20 cellular contexts compared by ENCODE assay signal in genomic region chr2:113098061-113098460, GRCh38. TPM values are rescaled to one million over a fixed set of nuclear protein-coding genes. Genes with fewer than 3 reads are reported as not detected.
DNase-seq lines count a peak whose midpoint lies in the region; ATAC-seq and TF ChIP-seq lines count a peak whose summit lies in the region.
"Had no signal": no experiment of that assay in that cellular context is flagged by ENCODE, and none has a peak within 500 bp of the region (broad histone marks: within the 10 kb centered on the region; RNA-seq: fewer than 3 reads in every experiment).

No MANE protein-coding gene starts in this region.

- TF ChIP-seq CTCF in KMS-11 (conservative IDR thresholded peaks at IDR 0.05; ENCODE audit: low read depth, low read length) (no peak), type B pancreatic cell (conservative IDR thresholded peaks at IDR 0.05) (no peak)

- intact Hi-C loops in CD4-positive, alpha-beta memory T cell (cut with micrococcal nuclease): no loop called here
- intact Hi-C loops in dendritic cell treated with granulocyte-macrophage colony-stimulating factor and Interleukin-4, amounts not matched to agents 40 ng/mL and 50 ng/mL, for 4 days (cut with micrococcal nuclease): no loop called here
- intact Hi-C loops in aorta (cut with DNase I): no loop called here

- no peaks in the 10 kb centered on the region for H4K20me1 ChIP-seq in KMS-11 (ENCODE audit: insufficient read depth)

- DNase-seq in CD4-positive, alpha-beta memory T cell: peak in 4 of 5 donors; percentile 14 to 45 (median 28)
- DNase-seq in NCI-H446 (lab: John Stamatoyannopoulos, UW) (no peak), aorta (no peak), AG08395 (ENCODE audit: low spot score) (no peak), type B pancreatic cell (ENCODE audit: extremely low spot score, unreplicated experiment) (no peak)
- DNase-seq: activated CD4-positive, alpha-beta T cell treated with anti-CD3 and anti-CD28 coated beads, Interleukin-2, amount 50 U/mL, for 48 hours; C1 segment of cervical spinal cord; effector CD8-positive, alpha-beta T cell; GDM1; GOT3; MV-4-11; right lobe of liver; substantia nigra had no signal

- H3K36me3 Mint-ChIP-seq in CD4-positive, alpha-beta memory T cell: peaks cover 0 to 3% of the 10 kb centered on the region in 2 donors
- peaks cover 18% of the 10 kb centered on the region for H3K36me3 Mint-ChIP-seq in dendritic cell treated with granulocyte-macrophage colony-stimulating factor and Interleukin-4, amounts not matched to agents 40 ng/mL and 50 ng/mL, for 4 days (ENCODE audit: low read depth)
- H3K36me3 Mint-ChIP-seq in type B pancreatic cell: no peaks in the 10 kb centered on the region

- ATAC-seq in GM18907 (IDR thresholded peaks at IDR 0.05; ENCODE audit: unreplicated experiment) (peak; percentile 49), aorta (ENCODE audit: low FRiP score) (no peak)
- ATAC-seq: Panc1 had no signal

- H3K36me3 ChIP-seq in CD4-positive, alpha-beta memory T cell (ENCODE audit: insufficient read depth, low read length): no peaks in the 10 kb centered on the region
- H3K36me3 ChIP-seq in KMS-11 (ENCODE audit: insufficient read depth): no peaks in the 10 kb centered on the region
- H3K36me3 ChIP-seq in aorta (ENCODE audit: control insufficient read depth in 1 of 2, insufficient read depth in 2 of 2, low read length in 1 of 2): no peaks in the 10 kb centered on the region
- H3K36me3 ChIP-seq: right lobe of liver had no signal

- H3K4me2 ChIP-seq in KMS-11: no peak overlapping the region; the same call in 1 of the 2 replicates

- H3K27ac Mint-ChIP-seq in CD4-positive, alpha-beta memory T cell: peak overlapping the region; percentile 37 to 91 (median 54)
- H3K27ac Mint-ChIP-seq in dendritic cell treated with granulocyte-macrophage colony-stimulating factor and Interleukin-4, amounts not matched to agents 40 ng/mL and 50 ng/mL, for 4 days: peak overlapping the region; percentile 87
- no peak overlapping the region for H3K27ac Mint-ChIP-seq in type B pancreatic cell

- H3K9me3 ChIP-seq in CD4-positive, alpha-beta memory T cell (ENCODE audit: control insufficient read depth in 1 of 2, low read length in 2 of 2): no peaks in the 10 kb centered on the region
- H3K9me3 ChIP-seq in aorta (ENCODE audit: control insufficient read depth, low read length): peaks cover 6% of the 10 kb centered on the region
- H3K9me3 ChIP-seq: right lobe of liver had no signal

- H3K4me1 ChIP-seq in CD4-positive, alpha-beta memory T cell (ENCODE audit: insufficient read depth, low read length): peaks cover 12% of the 10 kb centered on the region
- H3K4me1 ChIP-seq in KMS-11 (ENCODE audit: low read depth, poor library complexity, severe bottlenecking) (no peaks in the 10 kb centered on the region), aorta (ENCODE audit: control insufficient read depth in 1 of 2, insufficient read depth in 2 of 2, low read length in 2 of 2) (no peaks in the 10 kb centered on the region)
- H3K4me1 ChIP-seq: right lobe of liver had no signal

- peaks cover 4 to 9% of the 10 kb centered on the region in 2 donors for H3K27me3 Mint-ChIP-seq in CD4-positive, alpha-beta memory T cell
- no peaks in the 10 kb centered on the region for H3K27me3 Mint-ChIP-seq in dendritic cell treated with granulocyte-macrophage colony-stimulating factor and Interleukin-4, amounts not matched to agents 40 ng/mL and 50 ng/mL, for 4 days
- H3K27me3 Mint-ChIP-seq in type B pancreatic cell: peaks cover 11% of the 10 kb centered on the region

- no peak overlapping the region for H3K27ac ChIP-seq in CD4-positive, alpha-beta memory T cell (ENCODE audit: low read depth, low read length)
- no peak overlapping the region for H3K27ac ChIP-seq in KMS-11
- no peak overlapping the region for H3K27ac ChIP-seq in aorta (ENCODE audit: low read depth in 1 of 2, low read length in 2 of 2)
- H3K27ac ChIP-seq: right lobe of liver had no signal

- POLR2A ChIA-PET in CD4-positive, alpha-beta memory T cell (lab: Charles Lee; ENCODE audit: partially characterized antibody): no interaction called here

- H3K4me1 Mint-ChIP-seq in CD4-positive, alpha-beta memory T cell: peaks cover 11 to 13% (median 12%) of the 10 kb centered on the region in 4 donors
- peaks cover 64% of the 10 kb centered on the region for H3K4me1 Mint-ChIP-seq in dendritic cell treated with granulocyte-macrophage colony-stimulating factor and Interleukin-4, amounts not matched to agents 40 ng/mL and 50 ng/mL, for 4 days (ENCODE audit: low read depth)
- no peaks in the 10 kb centered on the region for H3K4me1 Mint-ChIP-seq in type B pancreatic cell (ENCODE audit: unreplicated experiment)

- peak overlapping the region; percentile 54 to 83 (median 77) for H3K4me3 Mint-ChIP-seq in CD4-positive, alpha-beta memory T cell
- peak overlapping the region; percentile 30 for H3K4me3 Mint-ChIP-seq in dendritic cell treated with granulocyte-macrophage colony-stimulating factor and Interleukin-4, amounts not matched to agents 40 ng/mL and 50 ng/mL, for 4 days
- no peak overlapping the region for H3K4me3 Mint-ChIP-seq in type B pancreatic cell

- peak overlapping the region; percentile 10; the same call in 1 of the 2 replicates for H2AFZ ChIP-seq in KMS-11 (ENCODE audit: low read depth)

- H3K9me3 Mint-ChIP-seq in CD4-positive, alpha-beta memory T cell: peaks cover 3 to 15% (median 9%) of the 10 kb centered on the region in 8 donors
- peaks cover 29% of the 10 kb centered on the region for H3K9me3 Mint-ChIP-seq in dendritic cell treated with granulocyte-macrophage colony-stimulating factor and Interleukin-4, amounts not matched to agents 40 ng/mL and 50 ng/mL, for 4 days
- peaks cover 5% of the 10 kb centered on the region for H3K9me3 Mint-ChIP-seq in type B pancreatic cell

- H3K79me2 ChIP-seq in KMS-11 (ENCODE audit: insufficient read depth, low read depth): no peaks in the 10 kb centered on the region

- peak overlapping the region in 1 of 2 donors; percentile 1 for H3K4me3 ChIP-seq in CD4-positive, alpha-beta memory T cell (ENCODE audit: low read length in 2 of 2)
- no peak overlapping the region for H3K4me3 ChIP-seq in KMS-11 (IDR thresholded peaks at IDR 0.05; ENCODE audit: insufficient read depth, low read depth, low read length)
- no peak overlapping the region for H3K4me3 ChIP-seq in aorta (ENCODE audit: low read length in 2 of 2)
- H3K4me3 ChIP-seq: right lobe of liver had no signal

- WGBS in aorta, 2 donors: 89 to 90% methylated on average over 5 of the region's 5 CpGs

- no peaks in the 10 kb centered on the region for H3K27me3 ChIP-seq in CD4-positive, alpha-beta memory T cell (ENCODE audit: insufficient read depth, low read length)
- H3K27me3 ChIP-seq in KMS-11 (ENCODE audit: insufficient read depth, low read depth) (no peaks in the 10 kb centered on the region), aorta (ENCODE audit: control insufficient read depth in 1 of 2, insufficient read depth in 2 of 2, low read length in 1 of 2) (no peaks in the 10 kb centered on the region)
- H3K27me3 ChIP-seq: right lobe of liver had no signal

- CTCF ChIA-PET in CD4-positive, alpha-beta memory T cell (lab: Charles Lee; ENCODE audit: partially characterized antibody): interaction anchor here (1.0 to 1.5 kb wide), 2 partner anchors 16 to 18 kb away, joined by 3 to 5 read pairs; no protein-coding TSS in a partner anchor

- H3K9ac ChIP-seq in KMS-11: no peak overlapping the region

RNA-seq across cellular contexts. Expression of gene IL1RN, which starts 29.3 kb away (rescaled TPM):
- 1 to 10 TPM; 2.4 TPM for total RNA-seq in CD4-positive, alpha-beta memory T cell
- not detected for polyA plus RNA-seq in CD4-positive, alpha-beta memory T cell
- total RNA-seq in aorta: 1 to 10 TPM; 6.0 to 7.1 TPM
- 10 to 100 TPM in 1 of 2 donors, under 1 TPM in 1; 0.74 to 11.6 TPM for polyA plus RNA-seq in aorta
- 11.0 and 20.5 TPM in 2 replicates for total RNA-seq in type B pancreatic cell (ENCODE audit: low replicate concordance)
- total RNA-seq: astrocyte, glomerular endothelial cell had no signal

RNA-seq across cellular contexts. Expression of gene IL1F10, which starts 30.3 kb away (rescaled TPM):
- total RNA-seq in CD4-positive, alpha-beta memory T cell: not detected
- polyA plus RNA-seq in CD4-positive, alpha-beta memory T cell: not detected
- not detected for total RNA-seq in aorta
- not detected for polyA plus RNA-seq in aorta
- not detected in 2 replicates for total RNA-seq in type B pancreatic cell (ENCODE audit: low replicate concordance)
- total RNA-seq: astrocyte, glomerular endothelial cell, kidney epithelial cell, right lobe of liver had no signal

RNA-seq across cellular contexts. Expression of gene IL36RN, which starts 39.1 kb away (rescaled TPM):
- total RNA-seq in CD4-positive, alpha-beta memory T cell: not detected
- polyA plus RNA-seq in CD4-positive, alpha-beta memory T cell: not detected
- total RNA-seq in aorta (not detected), type B pancreatic cell (ENCODE audit: low replicate concordance) (12.0 and 17.7 TPM in 2 replicates)
- not detected for polyA plus RNA-seq in aorta
- total RNA-seq: glomerular endothelial cell, right lobe of liver had no signal

RNA-seq across cellular contexts. Expression of gene IL36B, which starts 45.4 kb away (rescaled TPM):
- total RNA-seq in CD4-positive, alpha-beta memory T cell: not detected
- not detected for polyA plus RNA-seq in CD4-positive, alpha-beta memory T cell
- not detected for total RNA-seq in aorta
- polyA plus RNA-seq in aorta: not detected
- total RNA-seq in type B pancreatic cell (ENCODE audit: low replicate concordance): not detected in 2 replicates
- total RNA-seq: astrocyte, glomerular endothelial cell, kidney epithelial cell, right lobe of liver had no signal

Comparison
In these comparisons a context has a peak if more than half of its experiments do, and no peak if none do; other contexts are left out.
1. DNase-seq: peak in CD4-positive, alpha-beta memory T cell (4 of 5); none in NCI-H446 (0 of 2), aorta (0 of 2), AG08395 (single experiment) and type B pancreatic cell (single experiment).
2. RNA of gene IL36RN, which starts 39.1 kb away (total RNA-seq): 12.0 to 17.7 TPM in type B pancreatic cell; not detected in CD4-positive, alpha-beta memory T cell and not detected in aorta; every median in the first group is over 10 times any median in the second.